ENCODE assay signal across 1 cellular context in genomic region chr20:62368629-62369507, GRCh38.
TF ChIP-seq lines count a peak whose summit lies in the region.

No MANE protein-coding gene starts in this region.

TF ChIP-seq in HepG2, 621 proteins besides CTCF, POLR2A, EP300 and RAD21 (continued from another document and continues in another):
- 0 out of 2 replicates have a peak, but pooled peaks have one; percentile 40 for TF ChIP-seq CREB3 (CRISPR knock-in tag; IDR thresholded peaks at IDR 0.05)
- TF ChIP-seq ZNF264 (CRISPR knock-in tag; IDR thresholded peaks at IDR 0.05), result 0 out of 2 replicates have a peak, but pooled peaks have one; percentile 72
- no peak; the same call in 1 of the 2 replicates for TF ChIP-seq NFAT5 (CRISPR knock-in tag; IDR thresholded peaks at IDR 0.05)
- TF ChIP-seq ZNF160 (CRISPR knock-in tag; IDR thresholded peaks at IDR 0.05), result 0 out of 2 replicates have a peak, but pooled peaks have one; percentile 56
- no peak for TF ChIP-seq ATF7 (IDR thresholded peaks at IDR 0.05)
- no peak; the same call in none of the 2 replicates for TF ChIP-seq ATF7 (CRISPR knock-in tag; IDR thresholded peaks at IDR 0.05)
- peak; percentile 20; the same call in 1 of the 2 replicates for TF ChIP-seq ZNF276 (CRISPR knock-in tag; IDR thresholded peaks at IDR 0.05; ENCODE audit: low read depth)
- no peak; the same call in 1 of the 2 replicates for TF ChIP-seq JUN (CRISPR knock-in tag; IDR thresholded peaks at IDR 0.05)
- TF ChIP-seq MLXIP (CRISPR knock-in tag; IDR thresholded peaks at IDR 0.05; ENCODE audit: borderline replicate concordance), result no peak
- TF ChIP-seq RBFOX2 (IDR thresholded peaks at IDR 0.05; ENCODE audit: low read depth, low read length), result peak; percentile 92
- TF ChIP-seq ZNF644 (CRISPR knock-in tag; IDR thresholded peaks at IDR 0.05; ENCODE audit: low read depth), result no peak; the same call in 1 of the 2 replicates
- no peak for TF ChIP-seq TBX3 (IDR thresholded peaks at IDR 0.05; ENCODE audit: borderline replicate concordance)
- peak; percentile 71 for TF ChIP-seq UBTF (CRISPR knock-in tag; IDR thresholded peaks at IDR 0.05)
- TF ChIP-seq NR3C1 (CRISPR knock-in tag; IDR thresholded peaks at IDR 0.05), result no peak
- TF ChIP-seq GMEB1 (CRISPR knock-in tag; IDR thresholded peaks at IDR 0.05; ENCODE audit: borderline replicate concordance), result no peak; the same call in 1 of the 2 replicates
- TF ChIP-seq TMF1 (CRISPR knock-in tag; IDR thresholded peaks at IDR 0.05; ENCODE audit: low read depth), result no peak
- no peak for TF ChIP-seq ZNF275 (CRISPR knock-in tag; IDR thresholded peaks at IDR 0.05; ENCODE audit: borderline replicate concordance)
- TF ChIP-seq FOSL1 (CRISPR knock-in tag; IDR thresholded peaks at IDR 0.05; ENCODE audit: borderline replicate concordance), result no peak
- TF ChIP-seq, protein P1, sequence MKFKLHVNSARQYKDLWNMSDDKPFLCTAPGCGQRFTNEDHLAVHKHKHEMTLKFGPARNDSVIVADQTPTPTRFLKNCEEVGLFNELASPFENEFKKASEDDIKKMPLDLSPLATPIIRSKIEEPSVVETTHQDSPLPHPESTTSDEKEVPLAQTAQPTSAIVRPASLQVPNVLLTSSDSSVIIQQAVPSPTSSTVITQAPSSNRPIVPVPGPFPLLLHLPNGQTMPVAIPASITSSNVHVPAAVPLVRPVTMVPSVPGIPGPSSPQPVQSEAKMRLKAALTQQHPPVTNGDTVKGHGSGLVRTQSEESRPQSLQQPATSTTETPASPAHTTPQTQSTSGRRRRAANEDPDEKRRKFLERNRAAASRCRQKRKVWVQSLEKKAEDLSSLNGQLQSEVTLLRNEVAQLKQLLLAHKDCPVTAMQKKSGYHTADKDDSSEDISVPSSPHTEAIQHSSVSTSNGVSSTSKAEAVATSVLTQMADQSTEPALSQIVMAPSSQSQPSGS (CRISPR knock-in tag; IDR thresholded peaks at IDR 0.05), result peak; percentile 5
- TF ChIP-seq PITX1 (CRISPR knock-in tag; IDR thresholded peaks at IDR 0.05), result peak; percentile 70; the same call in 1 of the 2 replicates
- TF ChIP-seq RFX1 (IDR thresholded peaks at IDR 0.05), result no peak
- no peak for TF ChIP-seq NFYB (CRISPR knock-in tag; IDR thresholded peaks at IDR 0.05)
- TF ChIP-seq NR2F6 (IDR thresholded peaks at IDR 0.05), result peak; percentile 28; the same call in 1 of the 2 replicates
- peak; percentile 56 for TF ChIP-seq NR2F6 (CRISPR knock-in tag; IDR thresholded peaks at IDR 0.05)
- peak; percentile 85; the same call in 1 of the 2 replicates for TF ChIP-seq ZNF326 (CRISPR knock-in tag; IDR thresholded peaks at IDR 0.05; ENCODE audit: borderline replicate concordance)
- TF ChIP-seq ZNF605 (CRISPR knock-in tag; IDR thresholded peaks at IDR 0.05), result no peak
- TF ChIP-seq HNRNPH1 (optimal IDR thresholded peaks at IDR 0.05; ENCODE audit: low read depth, low read length), result peak; percentile 36
- peak; percentile 26; the same call in 1 of the 2 replicates for TF ChIP-seq ZKSCAN8 (CRISPR knock-in tag; IDR thresholded peaks at IDR 0.05; ENCODE audit: borderline replicate concordance)
- TF ChIP-seq ZSCAN9 (CRISPR knock-in tag; IDR thresholded peaks at IDR 0.05; ENCODE audit: borderline replicate concordance), result no peak
- TF ChIP-seq FOXP1 (IDR thresholded peaks at IDR 0.05), result no peak
- TF ChIP-seq FOXP1 (CRISPR knock-in tag; IDR thresholded peaks at IDR 0.05), result no peak
- no peak for TF ChIP-seq ZNF749 (CRISPR knock-in tag; IDR thresholded peaks at IDR 0.05; ENCODE audit: borderline replicate concordance)
- no peak for TF ChIP-seq ZNF720 (CRISPR knock-in tag; IDR thresholded peaks at IDR 0.05)
- TF ChIP-seq, protein P2, sequence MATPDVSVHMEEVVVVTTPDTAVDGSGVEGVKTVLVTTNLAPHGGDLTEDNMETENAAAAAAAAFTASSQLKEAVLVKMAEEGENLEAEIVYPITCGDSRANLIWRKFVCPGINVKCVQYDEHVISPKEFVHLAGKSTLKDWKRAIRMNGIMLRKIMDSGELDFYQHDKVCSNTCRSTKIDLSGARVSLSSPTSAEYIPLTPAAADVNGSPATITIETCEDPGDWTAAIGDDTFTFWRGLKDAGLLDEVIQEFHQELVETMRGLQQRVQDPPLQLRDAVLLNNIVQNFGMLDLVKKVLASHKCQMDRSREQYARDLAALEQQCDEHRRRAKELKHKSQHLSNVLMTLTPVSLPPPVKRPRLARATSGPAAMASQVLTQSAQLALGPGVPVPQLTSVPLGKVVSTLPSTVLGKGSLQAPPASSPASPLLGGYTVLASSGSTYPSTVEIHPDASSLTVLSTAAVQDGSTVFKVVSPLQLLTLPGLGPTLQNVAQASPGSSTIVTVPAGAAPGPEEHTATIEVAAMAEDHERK (CRISPR knock-in tag; IDR thresholded peaks at IDR 0.05; ENCODE audit: low read depth), result no peak
- no peak for TF ChIP-seq ZFP82 (CRISPR knock-in tag; IDR thresholded peaks at IDR 0.05; ENCODE audit: borderline replicate concordance)
- TF ChIP-seq ZNF484 (CRISPR knock-in tag; IDR thresholded peaks at IDR 0.05; ENCODE audit: borderline replicate concordance, low read depth), result no peak
- no peak for TF ChIP-seq ZNF547 (CRISPR knock-in tag; IDR thresholded peaks at IDR 0.05)
- TF ChIP-seq TARDBP (CRISPR knock-in tag; IDR thresholded peaks at IDR 0.05), result peak; percentile 82
- no peak for TF ChIP-seq SATB2 (CRISPR knock-in tag; IDR thresholded peaks at IDR 0.05)
- TF ChIP-seq PHF8 (CRISPR knock-in tag; IDR thresholded peaks at IDR 0.05), result no peak; the same call in none of the 2 replicates
- no peak; the same call in 1 of the 2 replicates for TF ChIP-seq SALL2 (CRISPR knock-in tag; IDR thresholded peaks at IDR 0.05)
